28 cellular contexts compared by ENCODE assay signal in genomic region chr10:131682271-131682962, GRCh38.
"Had no signal": no experiment of that assay in that cellular context is flagged by ENCODE, and none has a peak within 500 bp of the region (broad histone marks: within the 10 kb centered on the region; RNA-seq: fewer than 3 reads in every experiment).

No MANE protein-coding gene starts in this region.

- DNase-seq: heart right ventricle; islet precursor cell; kidney glomerular epithelial cell; left colon; lower lobe of right lung; mammary epithelial cell; mesenchymal stem cell; midbrain; mucosa of descending colon; naive thymus-derived CD4-positive, alpha-beta T cell; nucleus accumbens; stimulated activated CD4-positive, alpha-beta T cell treated with anti-CD3 and anti-CD28 coated beads, Interleukin-12 subunit alpha, Interleukin-12 subunit beta, amount 100 ng/mL, for 4 hours; stimulated activated CD4-positive, alpha-beta T cell treated with anti-CD3 and anti-CD28 coated beads, Interleukin-15, amount 100 ng/mL, for 24 hours; stimulated activated CD4-positive, alpha-beta T cell treated with anti-CD3 and anti-CD28 coated beads, Interleukin-2, amount 100 ng/mL, for 24 hours; stimulated activated CD4-positive, alpha-beta T cell treated with anti-CD3 and anti-CD28 coated beads, Interleukin-4, amount 100 ng/mL, for 1 hour; stimulated activated naive B cell treated with anti-CD40 and anti-IgM and Interleukin-4, amounts not matched to agents 10 μg/mL and 1 μg/mL and 100 μg/mL, for 72 hours; stimulated activated naive CD8-positive, alpha-beta T cell treated with anti-CD3 and anti-CD28 coated beads, Interleukin-15, Interleukin-2, amounts not matched to agents 100 U/mL and 50 U/mL, for 24 hours; stomach; testis; thyroid gland; transverse colon; uterus had no signal

- H3K36me3 ChIP-seq: heart right ventricle, left lung, lower lobe of right lung, right atrium auricular region, right lobe of liver, stomach, thyroid gland, transverse colon, uterus had no signal

- H2AFZ ChIP-seq: hepatocyte, parathyroid adenoma had no signal

- H3K27me3 ChIP-seq: hepatocyte, right atrium auricular region, right lobe of liver, testis, thyroid gland, transverse colon, uterus had no signal

- H3K9me3 ChIP-seq: heart right ventricle, left lung, lower lobe of right lung, mucosa of descending colon, right atrium auricular region, right lobe of liver, testis, thyroid gland, transverse colon, uterus had no signal

- H3K4me3 ChIP-seq: heart right ventricle, hepatocyte, left lung, lower lobe of right lung, mucosa of descending colon, right atrium auricular region, right lobe of liver, skin epidermis, stomach, testis, thyroid gland, transverse colon, uterus had no signal

- H3K9ac ChIP-seq: parathyroid adenoma had no signal

- H3K27ac ChIP-seq: heart right ventricle, hepatocyte, left lung, lower lobe of right lung, parathyroid adenoma, right atrium auricular region, right lobe of liver, skin epidermis, stomach, testis, thyroid gland, transverse colon, uterus had no signal

- H3K4me2 ChIP-seq: hepatocyte had no signal

- H3K4me1 ChIP-seq: heart right ventricle, left lung, lower lobe of right lung, parathyroid adenoma, right atrium auricular region, right lobe of liver, stomach, testis, thyroid gland, transverse colon, uterus had no signal

- H3K79me2 ChIP-seq: hepatocyte, parathyroid adenoma had no signal
